In genomic region chr5:131381792-131382191, GRCh38 we compare ENCODE assay signal across 8 cellular contexts.
DNase-seq lines count a peak whose midpoint lies in the region; ATAC-seq and TF ChIP-seq lines count a peak whose summit lies in the region.

No MANE protein-coding gene starts in this region.

- TF ChIP-seq CTCF in GM12865 (IDR thresholded peaks at IDR 0.05; ENCODE audit: insufficient read depth, low read depth, low read length, missing control alignments) (no peak), neural progenitor cell (IDR thresholded peaks at IDR 0.05) (no peak)

- no peak overlapping the region for H3K9ac ChIP-seq in neural progenitor cell

- H3K4me3 ChIP-seq in GM12865 (ENCODE audit: low read depth, low read length) (peak overlapping the region; percentile 3), neural progenitor cell (no peak overlapping the region)

- peak overlapping the region; percentile 46 for H3K27ac ChIP-seq in caudate nucleus (ENCODE audit: low read depth, low read length)
- no peak overlapping the region for H3K27ac ChIP-seq in neural progenitor cell

- peaks cover 24% of the 10 kb centered on the region for H3K79me2 ChIP-seq in neural progenitor cell (ENCODE audit: low read depth)

- peaks cover 3% of the 10 kb centered on the region for H3F3A ChIP-seq in neural progenitor cell (ENCODE audit: low read depth)

- H4K20me1 ChIP-seq in neural progenitor cell (ENCODE audit: low read depth) = peaks cover 4% of the 10 kb centered on the region

- no peaks in the 10 kb centered on the region for H3K4me1 ChIP-seq in neural progenitor cell

- no peak overlapping the region for H3K27ac Mint-ChIP-seq in neural progenitor cell

- ATAC-seq in GM21381 (IDR thresholded peaks at IDR 0.05; ENCODE audit: unreplicated experiment) (peak; percentile 56), HG03378 (IDR thresholded peaks at IDR 0.05; ENCODE audit: unreplicated experiment) (peak; percentile 44)

- H3K9me3 ChIP-seq in neural progenitor cell (ENCODE audit: low read depth) = no peaks in the 10 kb centered on the region

- no peaks in the 10 kb centered on the region for H3K9me3 Mint-ChIP-seq in neural progenitor cell

- H3K27me3 ChIP-seq in neural progenitor cell = no peaks in the 10 kb centered on the region

- peaks cover 7% of the 10 kb centered on the region for H3K36me3 Mint-ChIP-seq in neural progenitor cell

- no peaks in the 10 kb centered on the region for H3K36me3 ChIP-seq in neural progenitor cell

- no peak overlapping the region for H2AFZ ChIP-seq in neural progenitor cell (replicated peaks)

- H3K4me2 ChIP-seq in neural progenitor cell = no peak overlapping the region

- DNase-seq in GM12865 (ENCODE audit: low read depth) (peak; percentile 91), caudate nucleus (lab: John Stamatoyannopoulos, UW) (no peak), DMS114 treated with DMSO at 0.1 percent for 48 hours (lab: John Stamatoyannopoulos, UW; ENCODE audit: unreplicated experiment) (no peak), NOMO-1 treated with DMSO at 0.1 percent for 48 hours (lab: John Stamatoyannopoulos, UW; ENCODE audit: unreplicated experiment) (no peak), NCI-H226 (no peak), neural progenitor cell (ENCODE audit: low spot score) (no peak)

- no peak overlapping the region for H3K4me3 Mint-ChIP-seq in neural progenitor cell

- H3K27me3 Mint-ChIP-seq in neural progenitor cell (ENCODE audit: insufficient read depth, low read depth) = no peaks in the 10 kb centered on the region

- H3K4me1 Mint-ChIP-seq in neural progenitor cell = peaks cover 21% of the 10 kb centered on the region
